Comparison of ENCODE assay signal across 9 cellular contexts in genomic region chr9:21465859-21466518, GRCh38. TPM values are rescaled to one million over a fixed set of nuclear protein-coding genes. Genes with fewer than 3 reads are reported as not detected.
DNase-seq lines count a peak whose midpoint lies in the region; ATAC-seq and TF ChIP-seq lines count a peak whose summit lies in the region.
"Had no signal": no experiment of that assay in that cellular context is flagged by ENCODE, and none has a peak within 500 bp of the region (broad histone marks: within the 10 kb centered on the region; RNA-seq: fewer than 3 reads in every experiment).

No MANE protein-coding gene starts in this region.

- H3K4me3 ChIP-seq in GM12864 (ENCODE audit: low read depth, low read length) (no peak overlapping the region), fibroblast of the aortic adventitia (ENCODE audit: low read depth, low read length) (no peak overlapping the region)
- H3K4me3 ChIP-seq: SJSA1 had no signal

- TF ChIP-seq CTCF in GM12864 (IDR thresholded peaks at IDR 0.05; ENCODE audit: low read depth, low read length, missing control alignments) = peak; percentile 60
- TF ChIP-seq CTCF in fibroblast of the aortic adventitia (IDR thresholded peaks at IDR 0.05; ENCODE audit: insufficient read depth, low read length) = peak; percentile 70

- DNase-seq in Ammon's horn (ENCODE audit: low spot score) (peak; percentile 46), GM12864 (ENCODE audit: low read depth) (peak; percentile 18), SK-N-DZ (ENCODE audit: low spot score) (peak; percentile 0), fibroblast of the aortic adventitia (ENCODE audit: low read depth) (peak; percentile 81), retina (peak; percentile 30), cardiac septum (ENCODE audit: low spot score) (no peak), hypothalamus (lab: John Stamatoyannopoulos, UW) (no peak)

- intact Hi-C loops in cardiac septum (cut with DNase I) = no loop called here

- ATAC-seq in HG03159 (IDR thresholded peaks at IDR 0.05; ENCODE audit: unreplicated experiment) = peak; percentile 82

RNA-seq across cellular contexts. Expression of gene IFNE, which starts 16.1 kb away (rescaled TPM):
- polyA plus RNA-seq in SK-N-DZ (2014; cell fraction: cytosol; rRNA removed) = not detected in 2 replicates
- not detected in 2 replicates for polyA plus RNA-seq in SK-N-DZ (2014; cell fraction: nucleus; rRNA removed)
- total RNA-seq in fibroblast of the aortic adventitia (ENCODE audit: low replicate concordance) (4.5 and 18.3 TPM in 2 replicates), cardiac septum (not detected)

RNA-seq across cellular contexts. Expression of gene IFNA1, which starts 25.8 kb away (rescaled TPM):
- not detected in 2 replicates for polyA plus RNA-seq in SK-N-DZ (2014; cell fraction: cytosol; rRNA removed)
- polyA plus RNA-seq in SK-N-DZ (2014; cell fraction: nucleus; rRNA removed) = not detected in 2 replicates
- total RNA-seq in fibroblast of the aortic adventitia (ENCODE audit: low replicate concordance) (not detected in 2 replicates), cardiac septum (not detected)
- total RNA-seq: SJSA1 had no signal

RNA-seq across cellular contexts. Expression of gene IFNA8, which starts 57.1 kb away (rescaled TPM):
- polyA plus RNA-seq in SK-N-DZ (2014; cell fraction: cytosol; rRNA removed) = not detected in 2 replicates
- not detected in 2 replicates for polyA plus RNA-seq in SK-N-DZ (2014; cell fraction: nucleus; rRNA removed)
- total RNA-seq in fibroblast of the aortic adventitia (ENCODE audit: low replicate concordance) (not detected in 2 replicates), cardiac septum (not detected)
- total RNA-seq: SJSA1 had no signal

Comparison
In these comparisons a context has a peak if more than half of its experiments do, and no peak if none do; other contexts are left out.
1. DNase-seq: peak in Ammon's horn (single experiment), GM12864 (single experiment), SK-N-DZ (single experiment), fibroblast of the aortic adventitia (single experiment) and retina (single experiment); none in cardiac septum (single experiment) and hypothalamus (0 of 51).